12 cellular contexts compared by ENCODE assay signal in the genomic region with DNA sequence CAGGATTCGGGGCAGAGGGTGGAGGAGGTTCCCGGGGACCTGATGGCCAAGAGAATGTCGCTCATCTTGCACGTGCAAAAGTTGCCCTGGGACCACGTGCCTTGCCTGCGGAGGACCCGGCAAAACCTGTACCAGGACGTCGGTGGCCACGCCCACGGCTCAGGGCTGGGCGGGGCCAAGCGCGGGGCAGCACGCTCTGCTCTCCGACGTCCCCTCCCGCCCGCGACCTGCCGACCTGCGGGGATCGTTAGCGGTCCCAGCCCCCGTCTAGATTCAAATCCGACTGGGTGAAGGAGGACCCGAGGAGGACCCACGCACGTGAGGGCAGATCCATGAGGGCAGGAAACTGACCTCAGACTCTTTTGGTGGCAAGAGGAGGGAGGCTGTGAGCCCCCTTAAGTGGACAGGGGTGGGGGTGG. TPM values are rescaled to one million over a fixed set of nuclear protein-coding genes. Genes with fewer than 3 reads are reported as not detected.
DNase-seq lines count a peak whose midpoint lies in the region; ATAC-seq and TF ChIP-seq lines count a peak whose summit lies in the region.
"Had no signal": no experiment of that assay in that cellular context is flagged by ENCODE, and none has a peak within 500 bp of the region (broad histone marks: within the 10 kb centered on the region; RNA-seq: fewer than 3 reads in every experiment).

A gene with protein sequence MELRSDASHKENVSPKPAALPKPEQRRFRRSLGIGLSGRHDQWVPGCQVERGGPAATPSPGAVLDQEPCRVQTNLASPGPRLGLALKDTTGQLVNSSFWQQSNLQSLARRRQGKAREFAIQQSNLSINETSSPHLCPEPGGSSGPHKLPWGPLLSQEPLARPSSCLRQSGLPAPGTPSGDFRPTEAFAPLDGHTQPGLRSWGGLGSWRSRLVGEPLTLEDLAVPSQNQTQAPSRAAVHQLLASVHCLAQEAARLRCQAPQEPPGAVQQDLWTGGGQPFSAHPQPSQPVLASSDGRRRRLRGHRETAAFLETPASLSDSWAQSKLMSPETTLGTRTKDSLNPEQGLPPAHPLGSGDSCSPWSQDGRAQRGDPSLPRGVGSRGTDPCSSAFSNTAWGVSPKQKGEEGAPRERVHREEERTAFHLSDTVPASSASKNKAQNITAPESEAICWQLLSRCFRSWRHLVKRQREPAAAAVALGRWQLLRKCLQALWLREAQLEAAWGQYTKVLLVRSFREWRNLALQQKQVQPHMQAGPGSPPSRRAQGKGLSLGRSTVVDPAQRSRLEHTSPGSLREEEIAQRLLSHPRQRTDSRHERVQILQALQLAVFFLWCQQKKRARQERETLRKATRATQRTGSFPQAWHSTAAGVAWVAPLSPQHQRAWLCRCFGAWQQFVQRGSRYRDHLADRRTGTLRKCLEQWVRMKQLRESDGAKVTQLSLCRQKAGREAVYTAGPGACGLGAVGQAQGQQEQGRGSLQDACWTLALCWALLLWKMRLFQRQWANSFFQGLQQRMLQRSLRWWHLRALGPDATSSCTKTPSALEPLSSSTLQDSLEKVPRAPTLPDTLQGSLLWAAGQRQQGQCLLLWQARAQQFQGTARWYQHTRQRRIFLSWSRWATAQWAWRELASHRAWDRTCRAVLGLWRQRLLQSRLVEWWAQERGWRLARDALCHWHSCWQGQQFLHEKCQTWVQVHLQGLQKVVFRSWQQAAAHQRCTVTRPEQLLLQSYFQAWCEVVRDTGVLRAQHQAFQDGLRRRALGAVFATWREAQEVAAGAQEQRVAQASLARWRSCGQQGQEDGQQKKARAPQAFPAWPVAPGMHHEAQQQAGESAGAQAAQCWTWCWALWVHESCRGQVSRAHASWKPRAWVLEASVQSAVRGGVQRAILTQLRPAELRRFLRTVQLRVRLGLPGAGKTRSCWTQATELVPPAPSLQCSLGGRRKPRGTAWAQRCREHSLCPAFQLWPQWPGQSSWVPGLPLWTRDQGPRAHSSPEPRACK (N-terminal part only) (plus strand): TSS at position 206 of the 419 bp plus-strand sequence. CDS start 2,208 bp downstream, outside the sequence.

- H3K9me3 ChIP-seq in BE2C (no peaks in the 10 kb centered on the region), adrenal gland (replicated peaks in 1 of 3) (no peaks in the 10 kb centered on the region)
- H3K9me3 ChIP-seq: esophagus squamous epithelium, neutrophil had no signal

- H3K27me3 Mint-ChIP-seq in naive B cell (peaks cover 6 to 50% (median 44%) of the 10 kb centered on the region in 3 donors), glutamatergic neuron (ENCODE audit: unreplicated experiment) (peaks cover 14% of the 10 kb centered on the region)

- peak; percentile 19 for DNase-seq in BE2C
- peak in 1 of 2 donors; percentile 47 for DNase-seq in activated naive CD4-positive, alpha-beta T cell treated with anti-CD3 and anti-CD28 coated beads, Interleukin-2, amount 50 U/mL, for 72 hours (ENCODE audit: low spot score in 2 of 2)
- no peak for DNase-seq in naive B cell
- no peak for DNase-seq in amygdala (lab: John Stamatoyannopoulos, UW)
- no peak for DNase-seq in adrenal gland
- no peak for DNase-seq in glutamatergic neuron
- DNase-seq: esophagus squamous epithelium, NCI-H524 treated with DMSO at 0.1 percent for 48 hours had no signal

- H3K4me3 ChIP-seq in BE2C (ENCODE audit: low read depth, low read length) (no peak within 1 kb of the TSS), adrenal gland (no peak within 1 kb of the TSS)

- no peaks in the 10 kb centered on the region for H3K9me3 Mint-ChIP-seq in activated naive CD4-positive, alpha-beta T cell treated with anti-CD3 and anti-CD28 coated beads, Interleukin-2, amount 50 U/mL, for 72 hours
- H3K9me3 Mint-ChIP-seq in naive B cell (peaks cover 0 to 2% (median 0%) of the 10 kb centered on the region in 7 donors), glutamatergic neuron (ENCODE audit: unreplicated experiment) (peaks cover 2% of the 10 kb centered on the region)
- H3K9me3 Mint-ChIP-seq: stimulated activated naive CD8-positive, alpha-beta T cell treated with anti-CD3 and anti-CD28 coated beads, Interleukin-15, Interleukin-2, amounts not matched to agents 100 ng/mL and 50 ng/mL, for 24 hours had no signal

- H3K27ac Mint-ChIP-seq in activated naive CD4-positive, alpha-beta T cell treated with anti-CD3 and anti-CD28 coated beads, Interleukin-2, amount 50 U/mL, for 72 hours = no peak within 1 kb of the TSS
- H3K27ac Mint-ChIP-seq in naive B cell (peak within 1 kb of the TSS in 2 of 6 donors; percentile 38 to 58), glutamatergic neuron (ENCODE audit: unreplicated experiment) (no peak within 1 kb of the TSS)
- H3K27ac Mint-ChIP-seq: stimulated activated naive CD8-positive, alpha-beta T cell treated with anti-CD3 and anti-CD28 coated beads, Interleukin-15, Interleukin-2, amounts not matched to agents 100 ng/mL and 50 ng/mL, for 24 hours had no signal

- H3K36me3 Mint-ChIP-seq in activated naive CD4-positive, alpha-beta T cell treated with anti-CD3 and anti-CD28 coated beads, Interleukin-2, amount 50 U/mL, for 72 hours = no peaks in the 10 kb centered on the region
- H3K36me3 Mint-ChIP-seq in naive B cell (peaks cover 0 to 8% of the 10 kb centered on the region in 2 donors), glutamatergic neuron (ENCODE audit: unreplicated experiment) (peaks cover 8% of the 10 kb centered on the region)

- no peak for TF ChIP-seq EP300 in Ishikawa (IDR thresholded peaks at IDR 0.05; ENCODE audit: borderline replicate concordance)

- WGBS in adrenal gland, 4 donors = 6 to 27% (median 8%) methylated on average over 3 to 29 of the region's 29 CpGs

- TF ChIP-seq CTCF in BE2C (IDR thresholded peaks at IDR 0.05; ENCODE audit: low read depth, low read length) = no peak
- TF ChIP-seq CTCF in adrenal gland (IDR thresholded peaks at IDR 0.05) = no peak
- TF ChIP-seq CTCF in glutamatergic neuron (IDR thresholded peaks at IDR 0.05; ENCODE audit: partially characterized antibody, unreplicated experiment) = no peak

- no peak for TF ChIP-seq POLR2A in adrenal gland (IDR thresholded peaks at IDR 0.05)

- H3K4me1 Mint-ChIP-seq in naive B cell = peaks cover 8% of the 10 kb centered on the region in 3 donors
- H3K4me1 Mint-ChIP-seq in glutamatergic neuron (ENCODE audit: low read depth, unreplicated experiment) = peaks cover 4% of the 10 kb centered on the region

- peak; percentile 41 to 73 for ATAC-seq in activated naive CD4-positive, alpha-beta T cell treated with anti-CD3 and anti-CD28 coated beads, Interleukin-2, amount 50 U/mL, for 72 hours
- ATAC-seq in naive B cell (ENCODE audit: low read depth in 2 of 2) (peak in 1 of 2 donors; percentile 52), GM21723 (IDR thresholded peaks at IDR 0.05; ENCODE audit: unreplicated experiment) (no peak)

- TF ChIP-seq RAD21 in Ishikawa (IDR thresholded peaks at IDR 0.05; ENCODE audit: low read depth) = no peak

- H3K36me3 ChIP-seq in BE2C (no peaks in the 10 kb centered on the region), adrenal gland (replicated peaks in 1 of 2) (no peaks in the 10 kb centered on the region)
- H3K36me3 ChIP-seq: esophagus squamous epithelium, neutrophil had no signal

- no peaks in the 10 kb centered on the region for H3K4me1 ChIP-seq in BE2C
- no peaks in the 10 kb centered on the region for H3K4me1 ChIP-seq in adrenal gland (replicated peaks in 1 of 2)

- H3K4me3 Mint-ChIP-seq in naive B cell (peak within 1 kb of the TSS in 6 of 8 donors; percentile 26 to 86 (median 46)), glutamatergic neuron (ENCODE audit: unreplicated experiment) (no peak within 1 kb of the TSS)
- H3K4me3 Mint-ChIP-seq: stimulated activated naive CD8-positive, alpha-beta T cell treated with anti-CD3 and anti-CD28 coated beads, Interleukin-15, Interleukin-2, amounts not matched to agents 100 ng/mL and 50 ng/mL, for 24 hours had no signal

- no peak within 1 kb of the TSS for H3K27ac ChIP-seq in adrenal gland
- H3K27ac ChIP-seq: esophagus squamous epithelium, neutrophil had no signal

- no peaks in the 10 kb centered on the region for H3K27me3 ChIP-seq in BE2C
- peaks cover 6% of the 10 kb centered on the region for H3K27me3 ChIP-seq in adrenal gland

- intact Hi-C loops in adrenal gland (cut with DNase I) = no loop called here

TF ChIP-seq in Ishikawa, 13 proteins besides CTCF, POLR2A, EP300 and RAD21:
- TF ChIP-seq ZBTB7A (IDR thresholded peaks at IDR 0.05; ENCODE audit: low read depth) (no peak), YY1 (IDR thresholded peaks at IDR 0.05; ENCODE audit: low read depth) (no peak), CEBPB (IDR thresholded peaks at IDR 0.05) (no peak), CREB1 (IDR thresholded peaks at IDR 0.05; ENCODE audit: low read depth) (no peak), TCF12 (IDR thresholded peaks at IDR 0.05; ENCODE audit: low read depth) (no peak), FOXM1 (IDR thresholded peaks at IDR 0.05; ENCODE audit: borderline replicate concordance, low read depth) (no peak)
- TF ChIP-seq, protein P1, sequence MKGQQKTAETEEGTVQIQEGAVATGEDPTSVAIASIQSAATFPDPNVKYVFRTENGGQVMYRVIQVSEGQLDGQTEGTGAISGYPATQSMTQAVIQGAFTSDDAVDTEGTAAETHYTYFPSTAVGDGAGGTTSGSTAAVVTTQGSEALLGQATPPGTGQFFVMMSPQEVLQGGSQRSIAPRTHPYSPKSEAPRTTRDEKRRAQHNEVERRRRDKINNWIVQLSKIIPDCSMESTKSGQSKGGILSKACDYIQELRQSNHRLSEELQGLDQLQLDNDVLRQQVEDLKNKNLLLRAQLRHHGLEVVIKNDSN (IDR thresholded peaks at IDR 0.05) = peak; percentile 77
- TF ChIP-seq, protein P2, sequence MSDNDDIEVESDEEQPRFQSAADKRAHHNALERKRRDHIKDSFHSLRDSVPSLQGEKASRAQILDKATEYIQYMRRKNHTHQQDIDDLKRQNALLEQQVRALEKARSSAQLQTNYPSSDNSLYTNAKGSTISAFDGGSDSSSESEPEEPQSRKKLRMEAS (IDR thresholded peaks at IDR 0.05) = peak; percentile 97

RNA-seq across cellular contexts. Expression of the gene that starts here (rescaled TPM):
- polyA plus RNA-seq in BE2C (2012; ENCODE audit: insufficient read depth, insufficient read length, low read depth) = 2.3 TPM
- total RNA-seq in activated naive CD4-positive, alpha-beta T cell treated with anti-CD3 and anti-CD28 coated beads, Interleukin-2, amount 50 U/mL, for 72 hours = not detected
- polyA plus RNA-seq in naive B cell (ENCODE audit: low read depth in 6 of 6) (1 to 10 TPM in 1 of 6 donors, not detected in 5; 2.9 TPM), adrenal gland (10 to 100 TPM in 1 of 3 donors, 1 to 10 TPM in 1, not detected in 1; 8.8 to 13.2 TPM)
- total RNA-seq in adrenal gland (1 to 10 TPM in 5 of 8 donors, under 1 TPM in 2, not detected in 1; 0.32 to 4.7 (median 3.2) TPM), glutamatergic neuron (ENCODE audit: unreplicated experiment) (not detected)

Comparison
In these comparisons a context has a peak if more than half of its experiments do, and no peak if none do; other contexts are left out.
1. Peak in ATAC-seq in activated naive CD4-positive, alpha-beta T cell treated with anti-CD3 and anti-CD28 coated beads, Interleukin-2, amount 50 U/mL, for 72 hours; RNA of the gene not detected or under 1 TPM.